Comparison of ENCODE assay signal across 28 cellular contexts in genomic region chr14:95062946-95063345, GRCh38.
"Had no signal": no experiment of that assay in that cellular context is flagged by ENCODE, and none has a peak within 500 bp of the region (broad histone marks: within the 10 kb centered on the region; RNA-seq: fewer than 3 reads in every experiment).

No MANE protein-coding gene starts in this region.

- H3K4me1 ChIP-seq: adrenal gland, gastroesophageal sphincter, right lobe of liver, testis, transverse colon, uterus had no signal

- H3K4me3 Mint-ChIP-seq: activated B cell treated with CpG ODN at 0.5 μM for 24 hours; activated CD8-positive, alpha-beta T cell treated with anti-CD3 and anti-CD28 coated beads for 36 hours; activated naive CD4-positive, alpha-beta T cell treated with anti-CD3 and anti-CD28 coated beads for 36 hours; activated naive CD8-positive, alpha-beta T cell treated with anti-CD3 and anti-CD28 coated beads for 36 hours; activated T-cell treated with anti-CD3 and anti-CD28 coated beads, Interleukin-2, amount 50 U/mL, for 4 hours; brain; mesothelial cell of epicardium; naive thymus-derived CD4-positive, alpha-beta T cell; T-helper 2 cell treated with Interferon-gamma antibody and Interleukin-4, amounts not matched to agents 5 μg/mL and 100 μg/mL, for 36 hours had no signal

- H2AFZ ChIP-seq: hepatocyte had no signal

- H3K9me3 Mint-ChIP-seq: activated B cell treated with CpG ODN at 0.5 μM for 24 hours; activated CD8-positive, alpha-beta T cell treated with anti-CD3 and anti-CD28 coated beads for 36 hours; activated naive CD4-positive, alpha-beta T cell treated with anti-CD3 and anti-CD28 coated beads for 36 hours; activated naive CD8-positive, alpha-beta T cell treated with anti-CD3 and anti-CD28 coated beads for 36 hours; activated T-cell treated with anti-CD3 and anti-CD28 coated beads, Interleukin-2, amount 50 U/mL, for 4 hours; T-helper 2 cell treated with Interferon-gamma antibody and Interleukin-4, amounts not matched to agents 5 μg/mL and 100 μg/mL, for 36 hours had no signal

- H3K27ac Mint-ChIP-seq: activated B cell treated with CpG ODN at 0.5 μM for 24 hours; activated CD8-positive, alpha-beta T cell treated with anti-CD3 and anti-CD28 coated beads for 36 hours; activated naive CD4-positive, alpha-beta T cell treated with anti-CD3 and anti-CD28 coated beads for 36 hours; activated naive CD8-positive, alpha-beta T cell treated with anti-CD3 and anti-CD28 coated beads for 36 hours; brain; mesothelial cell of epicardium; naive thymus-derived CD4-positive, alpha-beta T cell; T-helper 2 cell treated with Interferon-gamma antibody and Interleukin-4, amounts not matched to agents 5 μg/mL and 100 μg/mL, for 36 hours had no signal

- H3K4me1 Mint-ChIP-seq: activated B cell treated with CpG ODN at 0.5 μM for 24 hours had no signal

- H3K4me2 ChIP-seq: hepatocyte had no signal

- DNase-seq: activated B cell treated with CpG ODN at 0.5 μM for 24 hours; activated CD4-positive, alpha-beta T cell treated with anti-CD3 and anti-CD28 coated beads, Interleukin-2, amount 50 U/mL, for 1 hour; activated CD8-positive, alpha-beta T cell treated with anti-CD3 and anti-CD28 coated beads for 36 hours; activated naive CD4-positive, alpha-beta T cell treated with anti-CD3 and anti-CD28 coated beads for 36 hours; activated naive CD8-positive, alpha-beta T cell treated with anti-CD3 and anti-CD28 coated beads for 36 hours; activated T-cell treated with anti-CD3 and anti-CD28 coated beads, Interleukin-2, amount 50 U/mL, for 4 hours; adrenal gland; aorta; islet precursor cell; left cardiac atrium; mammary epithelial cell; naive thymus-derived CD4-positive, alpha-beta T cell; right lobe of liver; stimulated activated CD4-positive, alpha-beta T cell treated with anti-CD3 and anti-CD28 coated beads, Interleukin-12 subunit alpha, Interleukin-12 subunit beta, amount 100 ng/mL, for 4 hours; stimulated activated CD4-positive, alpha-beta T cell treated with anti-CD3 and anti-CD28 coated beads, Interleukin-4, amount 100 ng/mL, for 1 hour; stimulated activated naive CD8-positive, alpha-beta T cell treated with anti-CD3 and anti-CD28 coated beads, Interleukin-15, Interleukin-2, amounts not matched to agents 100 U/mL and 50 U/mL, for 24 hours; T-helper 1 cell; testis; transverse colon; uterus had no signal

- H3K27ac ChIP-seq: adrenal gland, cardiac muscle cell, coronary artery, gastroesophageal sphincter, hepatocyte, right lobe of liver, skin epidermis, testis, transverse colon, uterus had no signal

- H3K27me3 Mint-ChIP-seq: activated CD8-positive, alpha-beta T cell treated with anti-CD3 and anti-CD28 coated beads for 36 hours; naive thymus-derived CD4-positive, alpha-beta T cell had no signal

- ATAC-seq: activated CD8-positive, alpha-beta T cell treated with anti-CD3 and anti-CD28 coated beads for 36 hours; activated T-cell treated with anti-CD3 and anti-CD28 coated beads, Interleukin-2, amount 50 U/mL, for 4 hours; gastroesophageal sphincter; left cardiac atrium; naive thymus-derived CD4-positive, alpha-beta T cell; right lobe of liver; stimulated activated naive CD8-positive, alpha-beta T cell treated with anti-CD3 and anti-CD28 coated beads, Interleukin-15, Interleukin-2, amounts not matched to agents 100 U/mL and 50 U/mL, for 24 hours had no signal

- H3K9me3 ChIP-seq: adrenal gland, gastroesophageal sphincter, right lobe of liver, testis, transverse colon, uterus had no signal

- H3K36me3 Mint-ChIP-seq: activated naive CD8-positive, alpha-beta T cell treated with anti-CD3 and anti-CD28 coated beads for 36 hours; brain; mesothelial cell of epicardium; naive thymus-derived CD4-positive, alpha-beta T cell had no signal

- H3K79me2 ChIP-seq: hepatocyte had no signal

- H3K27me3 ChIP-seq: adrenal gland, hepatocyte, right lobe of liver, testis, transverse colon, uterus had no signal

- H3K36me3 ChIP-seq: adrenal gland, cardiac muscle cell, gastroesophageal sphincter, right lobe of liver, transverse colon, uterus had no signal

- H3K4me3 ChIP-seq: adrenal gland, cardiac muscle cell, coronary artery, gastroesophageal sphincter, hepatocyte, right lobe of liver, skin epidermis, testis, transverse colon, uterus had no signal
